20 cellular contexts compared by ENCODE assay signal in the genomic region with DNA sequence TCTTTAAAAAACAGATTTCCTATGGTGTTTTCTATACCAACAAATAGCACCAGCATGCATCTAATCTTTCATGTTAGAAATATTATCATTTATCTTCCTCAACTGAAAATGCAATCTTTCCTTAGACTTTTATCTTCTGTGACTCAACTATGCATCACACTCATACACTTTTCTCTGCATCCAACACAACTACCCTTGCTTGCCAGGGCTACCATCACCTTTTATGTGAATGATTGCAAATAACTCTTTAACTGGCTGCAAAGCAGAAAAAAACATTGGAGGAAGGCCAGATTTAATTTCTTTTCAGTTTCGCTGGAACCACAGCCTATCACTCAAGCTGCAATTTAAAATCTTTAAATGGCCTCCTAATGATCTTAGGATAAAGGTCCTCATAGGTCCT.
"Had no signal": no experiment of that assay in that cellular context is flagged by ENCODE, and none has a peak within 500 bp of the region (broad histone marks: within the 10 kb centered on the region; RNA-seq: fewer than 3 reads in every experiment).

No MANE protein-coding gene starts in this region.

- H3K27ac ChIP-seq: SJCRH30 had no signal

- H3K36me3 ChIP-seq: SJCRH30 had no signal

- H3K4me1 ChIP-seq: SJCRH30 had no signal

- ATAC-seq: Panc1, Right ventricle myocardium inferior, SK-N-SH treated with all-trans-retinoic acid at 6 μM for 48 hours had no signal

- H3K9me3 ChIP-seq: SJCRH30 had no signal

- H3K27me3 ChIP-seq: SJCRH30 had no signal

- H3K4me3 ChIP-seq: SJCRH30 had no signal

- DNase-seq: KBM-7, NCI-H1092 treated with DMSO at 0.1 percent for 48 hours, NCI-H1417 treated with DMSO at 0.1 percent for 48 hours, NCI-H146, NCI-H1694 treated with DMSO at 0.1 percent for 48 hours, NCI-H1930, NCI-H2081, NCI-H2107, NCI-H2171 treated with DMSO at 0.1 percent for 48 hours, NCI-H446, NCI-H510A, NCI-H524 treated with DMSO at 0.1 percent for 48 hours, NCI-H69, NCI-H774, SHP77 treated with DMSO at 0.1 percent for 48 hours, SJCRH30, T-helper 1 cell had no signal
